29 cellular contexts compared by ENCODE assay signal in the genomic region with DNA sequence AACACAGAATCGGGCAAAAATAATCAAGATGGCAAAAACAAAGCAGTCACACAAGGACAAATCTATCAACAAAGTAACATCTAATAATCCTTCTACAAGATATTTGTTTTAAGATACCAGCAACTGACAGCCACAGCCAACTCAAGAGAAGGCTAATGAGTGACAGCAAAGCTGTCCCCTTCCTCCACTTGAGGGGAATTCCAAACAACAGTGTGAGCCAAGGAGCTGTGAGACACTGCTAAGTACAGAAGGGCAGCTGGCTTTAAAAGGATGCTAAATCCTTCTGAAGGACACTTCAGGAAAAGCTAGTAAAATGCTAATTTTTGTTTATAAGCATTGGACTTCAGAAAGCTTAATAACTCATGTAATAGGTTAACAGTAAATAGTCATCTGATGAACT.
"Had no signal": no experiment of that assay in that cellular context is flagged by ENCODE, and none has a peak within 500 bp of the region (broad histone marks: within the 10 kb centered on the region; RNA-seq: fewer than 3 reads in every experiment).

No MANE protein-coding gene starts in this region.

- H3K27me3 ChIP-seq: brain microvascular endothelial cell, upper lobe of left lung had no signal

- ATAC-seq: activated CD8-positive, alpha-beta memory T cell treated with anti-CD3 and anti-CD28 coated beads, Interleukin-2, amount 10 ng/mL, durations not matched to agents 7 days and 5 days; activated CD8-positive, alpha-beta T cell treated with anti-CD3 and anti-CD28 coated beads for 36 hours; heart right ventricle; left ventricle myocardium superior; stimulated activated naive B cell treated with anti-CD40 and anti-IgM and Interleukin-4, amounts not matched to agents 10 μg/mL and 1 μg/mL and 100 μg/mL, for 72 hours; T-cell had no signal

- H3K27ac ChIP-seq: brain microvascular endothelial cell, heart right ventricle, upper lobe of left lung, VCaP had no signal

- H3K4me3 Mint-ChIP-seq: activated CD4-positive, alpha-beta T cell treated with anti-CD3 and anti-CD28 coated beads, Interleukin-2, amount 10 ng/mL, durations not matched to agents 7 days and 5 days; activated CD8-positive, alpha-beta memory T cell treated with anti-CD3 and anti-CD28 coated beads, Interleukin-2, amount 10 ng/mL, durations not matched to agents 7 days and 5 days; activated CD8-positive, alpha-beta T cell treated with anti-CD3 and anti-CD28 coated beads for 36 hours; activated naive CD4-positive, alpha-beta T cell treated with anti-CD3 and anti-CD28 coated beads, Interleukin-2, amount 50 U/mL, for 24 hours; activated T-helper 1 cell treated with anti-CD3 and anti-CD28 coated beads, Interleukin-12 subunit alpha, Interleukin-12 subunit beta, Interleukin-2, Interleukin-4 antibody, amounts not matched to agents 30 ng/mL and 10 ng/mL and 1 ng/mL, durations not matched to agents 14 hours and 24 hours and 36 hours; nephron progenitor cell; stimulated activated naive B cell treated with anti-CD40 and anti-IgM and Interleukin-4, amounts not matched to agents 10 μg/mL and 1 μg/mL and 100 μg/mL, for 72 hours; T-cell; T-helper 2 cell treated with Interferon-gamma antibody and Interleukin-4, amounts not matched to agents 5 μg/mL and 100 μg/mL, for 36 hours had no signal

- H3K4me3 ChIP-seq: heart right ventricle, smooth muscle cell, upper lobe of left lung had no signal

- H3K4me1 Mint-ChIP-seq: activated CD4-positive, alpha-beta T cell treated with anti-CD3 and anti-CD28 coated beads, Interleukin-2, amount 10 ng/mL, durations not matched to agents 7 days and 5 days; activated CD8-positive, alpha-beta memory T cell treated with anti-CD3 and anti-CD28 coated beads, Interleukin-2, amount 10 ng/mL, durations not matched to agents 7 days and 5 days; activated naive CD4-positive, alpha-beta T cell treated with anti-CD3 and anti-CD28 coated beads, Interleukin-2, amount 50 U/mL, for 24 hours; nephron progenitor cell; stimulated activated naive B cell treated with anti-CD40 and anti-IgM and Interleukin-4, amounts not matched to agents 10 μg/mL and 1 μg/mL and 100 μg/mL, for 72 hours; T-cell had no signal

- H3K27ac Mint-ChIP-seq: activated CD4-positive, alpha-beta T cell treated with anti-CD3 and anti-CD28 coated beads, Interleukin-2, amount 10 ng/mL, durations not matched to agents 7 days and 5 days; activated CD8-positive, alpha-beta memory T cell treated with anti-CD3 and anti-CD28 coated beads, Interleukin-2, amount 10 ng/mL, durations not matched to agents 7 days and 5 days; activated CD8-positive, alpha-beta T cell treated with anti-CD3 and anti-CD28 coated beads for 36 hours; activated naive CD4-positive, alpha-beta T cell treated with anti-CD3 and anti-CD28 coated beads, Interleukin-2, amount 50 U/mL, for 24 hours; activated T-helper 1 cell treated with anti-CD3 and anti-CD28 coated beads, Interleukin-12 subunit alpha, Interleukin-12 subunit beta, Interleukin-2, Interleukin-4 antibody, amounts not matched to agents 30 ng/mL and 10 ng/mL and 1 ng/mL, durations not matched to agents 14 hours and 24 hours and 36 hours; nephron progenitor cell; stimulated activated naive B cell treated with anti-CD40 and anti-IgM and Interleukin-4, amounts not matched to agents 10 μg/mL and 1 μg/mL and 100 μg/mL, for 72 hours; T-cell; T-helper 2 cell treated with Interferon-gamma antibody and Interleukin-4, amounts not matched to agents 5 μg/mL and 100 μg/mL, for 36 hours had no signal

- H3K9me3 ChIP-seq: heart right ventricle, upper lobe of left lung had no signal

- DNase-seq: activated CD4-positive, alpha-beta T cell treated with anti-CD3 and anti-CD28 coated beads, Interleukin-2, amount 10 ng/mL, durations not matched to agents 7 days and 5 days; activated CD4-positive, CD25-positive, alpha-beta regulatory T cell treated with anti-CD3 and anti-CD28 coated beads, Interleukin-2, amount 50 U/mL, for 72 hours; activated CD8-positive, alpha-beta memory T cell treated with anti-CD3 and anti-CD28 coated beads, Interleukin-2, amount 10 ng/mL, durations not matched to agents 7 days and 5 days; activated CD8-positive, alpha-beta T cell treated with anti-CD3 and anti-CD28 coated beads for 36 hours; activated gamma-delta T cell; activated T-cell treated with anti-CD3 and anti-CD28 coated beads for 4 hours; aorta; brain microvascular endothelial cell; central memory CD4-positive, alpha-beta T cell; cortex of kidney; erythroblast; foreskin fibroblast; heart right ventricle; kidney glomerular epithelial cell; left ventricle myocardium superior; mammary epithelial cell; nephron progenitor cell; occipital lobe; posterior cingulate gyrus; stimulated activated CD4-positive, alpha-beta T cell treated with anti-CD3 and anti-CD28 coated beads, Interleukin-2, amount 100 ng/mL, for 48 hours; stimulated activated CD8-positive, alpha-beta memory T cell treated with anti-CD3 and anti-CD28 coated beads, Interleukin-4, amount 100 ng/mL, for 48 hours; stimulated activated naive B cell treated with anti-CD40 and anti-IgM and Interleukin-4, amounts not matched to agents 10 μg/mL and 1 μg/mL and 100 μg/mL, for 72 hours; T-cell; upper lobe of left lung had no signal

- H3K36me3 Mint-ChIP-seq: activated CD8-positive, alpha-beta memory T cell treated with anti-CD3 and anti-CD28 coated beads, Interleukin-2, amount 10 ng/mL, durations not matched to agents 7 days and 5 days; activated naive CD4-positive, alpha-beta T cell treated with anti-CD3 and anti-CD28 coated beads, Interleukin-2, amount 50 U/mL, for 24 hours; stimulated activated naive B cell treated with anti-CD40 and anti-IgM and Interleukin-4, amounts not matched to agents 10 μg/mL and 1 μg/mL and 100 μg/mL, for 72 hours; T-cell had no signal

- H3K9me3 Mint-ChIP-seq: activated CD4-positive, alpha-beta T cell treated with anti-CD3 and anti-CD28 coated beads, Interleukin-2, amount 10 ng/mL, durations not matched to agents 7 days and 5 days; activated CD8-positive, alpha-beta T cell treated with anti-CD3 and anti-CD28 coated beads for 36 hours; activated naive CD4-positive, alpha-beta T cell treated with anti-CD3 and anti-CD28 coated beads, Interleukin-2, amount 50 U/mL, for 24 hours; activated T-helper 1 cell treated with anti-CD3 and anti-CD28 coated beads, Interleukin-12 subunit alpha, Interleukin-12 subunit beta, Interleukin-2, Interleukin-4 antibody, amounts not matched to agents 30 ng/mL and 10 ng/mL and 1 ng/mL, durations not matched to agents 14 hours and 24 hours and 36 hours; nephron progenitor cell; T-cell; T-helper 2 cell treated with Interferon-gamma antibody and Interleukin-4, amounts not matched to agents 5 μg/mL and 100 μg/mL, for 36 hours had no signal

- H3K4me1 ChIP-seq: heart right ventricle, upper lobe of left lung had no signal

- H3K36me3 ChIP-seq: brain microvascular endothelial cell, heart right ventricle, upper lobe of left lung had no signal
